Comparison of ENCODE assay signal across 10 cellular contexts in genomic region chr19:13082192-13083007, GRCh38. TPM values are rescaled to one million over a fixed set of nuclear protein-coding genes. Genes with fewer than 3 reads are reported as not detected.
DNase-seq lines count a peak whose midpoint lies in the region; ATAC-seq and TF ChIP-seq lines count a peak whose summit lies in the region.
"Had no signal": no experiment of that assay in that cellular context is flagged by ENCODE, and none has a peak within 500 bp of the region (broad histone marks: within the 10 kb centered on the region; RNA-seq: fewer than 3 reads in every experiment).

No MANE protein-coding gene starts in this region.

- no peaks in the 10 kb centered on the region for H3K36me3 ChIP-seq in BE2C

- no peaks in the 10 kb centered on the region for H3K9me3 ChIP-seq in BE2C

- H3K27me3 ChIP-seq in BE2C: no peaks in the 10 kb centered on the region

- H3K36me3 Mint-ChIP-seq in mesothelial cell of epicardium: peaks cover 11% of the 10 kb centered on the region
- H3K36me3 Mint-ChIP-seq: naive B cell had no signal

- peak; percentile 59 for TF ChIP-seq CTCF in BE2C (IDR thresholded peaks at IDR 0.05; ENCODE audit: low read depth, low read length)
- no peak for TF ChIP-seq CTCF in mesothelial cell of epicardium (IDR thresholded peaks at IDR 0.05; ENCODE audit: unreplicated experiment)

- no peak overlapping the region for H3K4me3 ChIP-seq in BE2C (ENCODE audit: low read depth, low read length)

- peaks cover 36% of the 10 kb centered on the region for H3K4me1 Mint-ChIP-seq in mesothelial cell of epicardium
- H3K4me1 Mint-ChIP-seq: activated CD4-positive, alpha-beta T cell treated with anti-CD3 and anti-CD28 coated beads, Interleukin-2, amount 10 ng/mL, durations not matched to agents 24 days and 14 days had no signal

- DNase-seq in BE2C (peak; percentile 80), NCI-H1092 treated with DMSO at 0.1 percent for 48 hours (lab: John Stamatoyannopoulos, UW) (peak; percentile 35), brain pericyte (ENCODE audit: low read depth, low spot score) (peak; percentile 84), mesothelial cell of epicardium (ENCODE audit: low spot score in 2 of 2, unreplicated experiment in 2 of 2) (no peak), AG08395 (ENCODE audit: low spot score) (no peak)
- DNase-seq in stimulated activated naive CD4-positive, alpha-beta T cell (lab: John Stamatoyannopoulos, UW): no peak
- DNase-seq: activated CD4-positive, alpha-beta T cell treated with anti-CD3 and anti-CD28 coated beads, Interleukin-2, amount 10 ng/mL, durations not matched to agents 24 days and 14 days; naive B cell had no signal

- H3K4me3 Mint-ChIP-seq in mesothelial cell of epicardium: no peak overlapping the region
- H3K4me3 Mint-ChIP-seq: activated CD4-positive, alpha-beta T cell treated with anti-CD3 and anti-CD28 coated beads, Interleukin-2, amount 10 ng/mL, durations not matched to agents 24 days and 14 days; naive B cell had no signal

- peaks cover 39% of the 10 kb centered on the region for H3K27me3 Mint-ChIP-seq in mesothelial cell of epicardium (ENCODE audit: low read depth)
- H3K27me3 Mint-ChIP-seq: activated CD4-positive, alpha-beta T cell treated with anti-CD3 and anti-CD28 coated beads, Interleukin-2, amount 10 ng/mL, durations not matched to agents 24 days and 14 days had no signal

- H3K9me3 Mint-ChIP-seq in mesothelial cell of epicardium: no peaks in the 10 kb centered on the region
- H3K9me3 Mint-ChIP-seq: activated CD4-positive, alpha-beta T cell treated with anti-CD3 and anti-CD28 coated beads, Interleukin-2, amount 10 ng/mL, durations not matched to agents 24 days and 14 days; naive B cell had no signal

- ATAC-seq in HG02798 (IDR thresholded peaks at IDR 0.05; ENCODE audit: poor library complexity, unreplicated experiment): no peak
- no peak for ATAC-seq in GM18511 (IDR thresholded peaks at IDR 0.05; ENCODE audit: unreplicated experiment)

- H3K27ac Mint-ChIP-seq in mesothelial cell of epicardium: peak overlapping the region; percentile 47
- H3K27ac Mint-ChIP-seq: activated CD4-positive, alpha-beta T cell treated with anti-CD3 and anti-CD28 coated beads, Interleukin-2, amount 10 ng/mL, durations not matched to agents 24 days and 14 days had no signal

- peaks cover 37% of the 10 kb centered on the region for H3K4me1 ChIP-seq in BE2C

RNA-seq across cellular contexts. Expression of gene LYL1, which starts 20.3 kb away (rescaled TPM):
- 75.7 TPM for polyA plus RNA-seq in BE2C (2012; ENCODE audit: insufficient read depth, insufficient read length, low read depth)
- total RNA-seq in mesothelial cell of epicardium: 3.4 to 4.0 TPM (median 3.8 TPM) in 3 replicates

RNA-seq across cellular contexts. Expression of gene TRMT1, which starts 34.1 kb away (rescaled TPM):
- polyA plus RNA-seq in BE2C (2012; ENCODE audit: insufficient read depth, insufficient read length, low read depth): 98.5 TPM
- total RNA-seq in mesothelial cell of epicardium: 53.9 to 58.6 TPM (median 57.0 TPM) in 3 replicates

RNA-seq across cellular contexts. Expression of gene NACC1, which starts 35.7 kb away (rescaled TPM):
- polyA plus RNA-seq in BE2C (2012; ENCODE audit: insufficient read depth, insufficient read length, low read depth): 97.8 TPM
- total RNA-seq in mesothelial cell of epicardium: 63.0 to 76.4 TPM (median 74.5 TPM) in 3 replicates

Comparison
In these comparisons a context has a peak if more than half of its experiments do, and no peak if none do; other contexts are left out.
1. DNase-seq: peak in BE2C (single experiment), NCI-H1092 treated with DMSO at 0.1 percent for 48 hours (single experiment) and brain pericyte (single experiment); none in mesothelial cell of epicardium (0 of 2), stimulated activated naive CD4-positive, alpha-beta T cell (0 of 6) and AG08395 (single experiment).